1 cellular context compared by ENCODE assay signal in the genomic region with DNA sequence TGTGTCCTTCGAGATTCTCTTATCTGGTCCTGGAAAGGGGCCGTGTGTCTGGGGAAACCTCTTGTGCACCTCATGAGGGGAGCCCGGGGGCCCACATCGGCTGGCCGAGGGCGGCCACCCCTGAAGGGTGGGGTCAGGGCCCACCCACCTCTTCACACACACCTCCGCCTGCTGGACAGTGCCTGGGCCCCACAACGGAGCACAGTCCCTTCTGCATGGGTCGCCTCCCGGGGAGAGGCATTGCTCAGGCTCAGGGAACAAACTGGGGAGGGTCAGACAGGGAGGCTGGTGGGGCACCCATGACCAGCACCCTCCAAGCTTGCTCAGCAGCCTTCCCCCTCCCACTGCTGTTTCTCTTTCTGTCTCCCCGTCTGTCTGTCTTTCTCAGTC.
TF ChIP-seq lines count a peak whose summit lies in the region.

No MANE protein-coding gene starts in this region.

TF ChIP-seq in GM12878, 131 proteins besides CTCF, POLR2A, EP300 and RAD21:
- TF ChIP-seq, protein P1, sequence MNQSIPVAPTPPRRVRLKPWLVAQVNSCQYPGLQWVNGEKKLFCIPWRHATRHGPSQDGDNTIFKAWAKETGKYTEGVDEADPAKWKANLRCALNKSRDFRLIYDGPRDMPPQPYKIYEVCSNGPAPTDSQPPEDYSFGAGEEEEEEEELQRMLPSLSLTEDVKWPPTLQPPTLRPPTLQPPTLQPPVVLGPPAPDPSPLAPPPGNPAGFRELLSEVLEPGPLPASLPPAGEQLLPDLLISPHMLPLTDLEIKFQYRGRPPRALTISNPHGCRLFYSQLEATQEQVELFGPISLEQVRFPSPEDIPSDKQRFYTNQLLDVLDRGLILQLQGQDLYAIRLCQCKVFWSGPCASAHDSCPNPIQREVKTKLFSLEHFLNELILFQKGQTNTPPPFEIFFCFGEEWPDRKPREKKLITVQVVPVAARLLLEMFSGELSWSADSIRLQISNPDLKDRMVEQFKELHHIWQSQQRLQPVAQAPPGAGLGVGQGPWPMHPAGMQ (IDR thresholded peaks at IDR 0.05; ENCODE audit: borderline replicate concordance) = no peak
- no peak for TF ChIP-seq RUNX3 (IDR thresholded peaks at IDR 0.05; ENCODE audit: low read length)
- no peak for TF ChIP-seq NFXL1 (IDR thresholded peaks at IDR 0.05; ENCODE audit: borderline replicate concordance)
- no peak for TF ChIP-seq CBX5 (IDR thresholded peaks at IDR 0.05; ENCODE audit: low read depth)
- no peak for TF ChIP-seq JUNB (IDR thresholded peaks at IDR 0.05)
- TF ChIP-seq EZH2 (IDR thresholded peaks at IDR 0.05; ENCODE audit: borderline replicate concordance, control insufficient read depth, low read depth, low read length) = no peak
- no peak for TF ChIP-seq SMARCA5 (IDR thresholded peaks at IDR 0.05)
- no peak for TF ChIP-seq ZBED1 (IDR thresholded peaks at IDR 0.05; ENCODE audit: borderline replicate concordance)
- no peak for TF ChIP-seq HCFC1 (IDR thresholded peaks at IDR 0.05; ENCODE audit: low read length)
- TF ChIP-seq, protein P2, sequence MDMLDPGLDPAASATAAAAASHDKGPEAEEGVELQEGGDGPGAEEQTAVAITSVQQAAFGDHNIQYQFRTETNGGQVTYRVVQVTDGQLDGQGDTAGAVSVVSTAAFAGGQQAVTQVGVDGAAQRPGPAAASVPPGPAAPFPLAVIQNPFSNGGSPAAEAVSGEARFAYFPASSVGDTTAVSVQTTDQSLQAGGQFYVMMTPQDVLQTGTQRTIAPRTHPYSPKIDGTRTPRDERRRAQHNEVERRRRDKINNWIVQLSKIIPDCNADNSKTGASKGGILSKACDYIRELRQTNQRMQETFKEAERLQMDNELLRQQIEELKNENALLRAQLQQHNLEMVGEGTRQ (IDR thresholded peaks at IDR 0.05; ENCODE audit: borderline replicate concordance, low read depth, low read length) = no peak
